In genomic region chr4:70958681-70959080, GRCh38 we compare ENCODE assay signal across 16 cellular contexts. TPM values are rescaled to one million over a fixed set of nuclear protein-coding genes. Genes with fewer than 3 reads are reported as not detected.
A peak's percentile ranks its signal among the peaks of the same experiment; 100 is the strongest.
DNase-seq lines count a peak whose midpoint lies in the region; ATAC-seq and TF ChIP-seq lines count a peak whose summit lies in the region.
"Had no signal": no experiment of that assay in that cellular context is flagged by ENCODE, and none has a peak within 500 bp of the region (broad histone marks: within the 10 kb centered on the region; RNA-seq: fewer than 3 reads in every experiment).

No MANE protein-coding gene starts in this region.

- peaks cover 13% of the 10 kb centered on the region for H3K4me1 ChIP-seq in adipocyte (ENCODE audit: control insufficient read depth, insufficient read depth, low read length)
- H3K4me1 ChIP-seq in mucosa of descending colon (ENCODE audit: low read depth) = no peaks in the 10 kb centered on the region
- H3K4me1 ChIP-seq: right lobe of liver had no signal

- in situ Hi-C loops in G401 (cut with HindIII; ENCODE audit: low sequenced_read_pairs) = no loop called here

- no peaks in the 10 kb centered on the region for H3K9me3 ChIP-seq in adipocyte (ENCODE audit: control insufficient read depth, low read length)
- H3K9me3 ChIP-seq in mucosa of descending colon = no peaks in the 10 kb centered on the region
- H3K9me3 ChIP-seq: right lobe of liver had no signal

- H3K9ac ChIP-seq in adipocyte (ENCODE audit: low read length) = no peak overlapping the region

- H3K36me3 ChIP-seq in adipocyte (ENCODE audit: control insufficient read depth, insufficient read depth, low read length, severe bottlenecking) (peaks cover 18% of the 10 kb centered on the region), mucosa of descending colon (ENCODE audit: low read depth) (no peaks in the 10 kb centered on the region)

- H3K4me3 ChIP-seq in adipocyte (ENCODE audit: low read length) = no peak overlapping the region
- H3K4me3 ChIP-seq in fibroblast of pulmonary artery (replicated peaks; ENCODE audit: low read depth, low read length) = no peak overlapping the region
- H3K4me3 ChIP-seq in skeletal muscle cell (ENCODE audit: low read depth, low read length) = no peak overlapping the region
- no peak overlapping the region for H3K4me3 ChIP-seq in mucosa of descending colon
- H3K4me3 ChIP-seq: coronary artery, right lobe of liver had no signal

- no peaks in the 10 kb centered on the region for H3K27me3 ChIP-seq in adipocyte (replicated peaks; ENCODE audit: control insufficient read depth, insufficient read depth, low read length)
- H3K27me3 ChIP-seq: right lobe of liver had no signal

- peak; percentile 81 for DNase-seq in EL
- peak; percentile 68 for DNase-seq in adipocyte (ENCODE audit: low read depth)
- DNase-seq in fibroblast of pulmonary artery (ENCODE audit: low read depth) = peak; percentile 56
- DNase-seq in skeletal muscle cell (ENCODE audit: low read depth) = peak; percentile 25
- DNase-seq in G401 (ENCODE audit: low spot score) = no peak
- no peak for DNase-seq in activated naive CD4-positive, alpha-beta T cell treated with anti-CD3 and anti-CD28 coated beads, Interleukin-2, amount 50 U/mL, for 16 hours
- no peak for DNase-seq in DMS53 treated with DMSO at 0.1 percent for 48 hours (lab: John Stamatoyannopoulos, UW; ENCODE audit: unreplicated experiment)
- no peak for DNase-seq in mucosa of descending colon
- DNase-seq: activated CD4-positive, alpha-beta T cell treated with anti-CD3 and anti-CD28 coated beads, Interleukin-2, amount 10 ng/mL, durations not matched to agents 7 days and 5 days; activated T-cell treated with anti-CD3 and anti-CD28 coated beads, Interleukin-2, amount 50 U/mL, for 1 hour; mammary epithelial cell; NCI-H446 treated with DMSO at 0.1 percent for 48 hours; right lobe of liver; stimulated activated CD4-positive, alpha-beta T cell treated with anti-CD3 and anti-CD28 coated beads, Interleukin-4, amount 100 ng/mL, for 1 hour; T1000 had no signal

- intact Hi-C loops in mucosa of descending colon (cut with DNase I, micrococcal nuclease) = no loop called here

- no peak for ATAC-seq in mucosa of descending colon
- ATAC-seq: right lobe of liver had no signal

- no peak for TF ChIP-seq CTCF in fibroblast of pulmonary artery (IDR thresholded peaks at IDR 0.05; ENCODE audit: low read length, missing control alignments)
- TF ChIP-seq CTCF in mucosa of descending colon (IDR thresholded peaks at IDR 0.05) = no peak

RNA-seq across cellular contexts. Expression of gene DCK, which starts 34.8 kb away (rescaled TPM):
- 22.2 and 26.8 TPM in 2 replicates for total RNA-seq in G401 (2014; rRNA removed; shearing (Covaris generic))
- total RNA-seq in mucosa of descending colon = 10 to 100 TPM in 2 of 3 donors, 1 to 10 TPM in 1; 9.5 to 16.9 (median 11.1) TPM

RNA-seq across cellular contexts. Expression of gene MOB1B, which starts 56.5 kb away (rescaled TPM):
- total RNA-seq in G401 (2014; rRNA removed; shearing (Covaris generic)) = 11.0 and 13.5 TPM in 2 replicates
- total RNA-seq in mucosa of descending colon = 10 to 100 TPM; 12.2 to 22.3 (median 12.8) TPM

Comparison
In these comparisons a context has a peak if more than half of its experiments do, and no peak if none do; other contexts are left out.
1. DNase-seq: peak in EL (single experiment), adipocyte (single experiment), fibroblast of pulmonary artery (single experiment) and skeletal muscle cell (single experiment); none in G401 (single experiment), activated naive CD4-positive, alpha-beta T cell treated with anti-CD3 and anti-CD28 coated beads, Interleukin-2, amount 50 U/mL, for 16 hours (single experiment), DMS53 treated with DMSO at 0.1 percent for 48 hours (single experiment) and mucosa of descending colon (0 of 3).